Comparison of ENCODE assay signal across 13 cellular contexts in the genomic region with DNA sequence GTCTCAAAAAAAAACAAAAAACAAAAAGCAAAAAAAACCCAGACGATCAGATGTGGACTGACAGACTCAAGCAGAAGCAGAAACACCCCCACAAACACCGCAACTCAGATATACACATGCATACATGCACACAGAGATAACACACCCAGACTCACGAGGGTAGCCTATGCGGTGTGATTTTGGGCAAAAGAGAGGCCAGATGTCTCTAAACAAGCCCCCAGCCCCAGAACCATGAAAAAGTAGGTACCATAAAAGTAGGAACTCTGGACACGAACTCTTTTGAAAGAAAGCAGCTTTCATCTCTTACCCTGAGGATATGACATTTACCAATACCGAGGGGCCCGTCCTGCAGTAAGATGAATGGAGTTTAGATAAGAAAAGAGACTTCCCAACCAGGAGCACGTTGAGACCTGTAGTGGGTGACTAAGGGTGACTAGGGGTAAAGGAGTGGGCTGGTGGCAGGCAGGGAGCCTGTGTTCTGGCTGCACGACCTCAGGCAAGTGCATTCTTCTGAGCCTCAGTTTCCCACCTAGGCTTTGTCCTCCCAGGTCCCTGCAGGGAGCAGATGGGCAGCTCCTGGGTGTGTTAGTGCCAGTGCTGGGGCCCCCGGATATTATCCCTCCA. TPM values are rescaled to one million over a fixed set of nuclear protein-coding genes. Genes with fewer than 3 reads are reported as not detected.
DNase-seq lines count a peak whose midpoint lies in the region; ATAC-seq and TF ChIP-seq lines count a peak whose summit lies in the region.
"Had no signal": no experiment of that assay in that cellular context is flagged by ENCODE, and none has a peak within 500 bp of the region (broad histone marks: within the 10 kb centered on the region; RNA-seq: fewer than 3 reads in every experiment).

No MANE protein-coding gene starts in this region.

- no peak for TF ChIP-seq POLR2A in sigmoid colon (IDR thresholded peaks at IDR 0.05)

- H3K36me3 ChIP-seq in SJSA1, result no peaks in the 10 kb centered on the region
- H3K36me3 ChIP-seq in sigmoid colon, result no peaks in the 10 kb centered on the region

- WGBS in sigmoid colon, 2 donors, result 12 to 53% methylated on average over 10 of the region's 10 CpGs

- no peaks in the 10 kb centered on the region for H3K9me3 ChIP-seq in SJSA1 (replicated peaks)
- no peaks in the 10 kb centered on the region for H3K9me3 ChIP-seq in sigmoid colon

- ATAC-seq in foreskin keratinocyte (peak; percentile 65), GM21717 (IDR thresholded peaks at IDR 0.05; ENCODE audit: unreplicated experiment) (no peak)

- TF ChIP-seq EP300 in sigmoid colon (IDR thresholded peaks at IDR 0.05), result no peak

- H3K27ac ChIP-seq in SJSA1 (0 out of 2 replicates have a peak overlapping the region, but pooled peaks have one; percentile 13), foreskin keratinocyte (peak overlapping the region; percentile 27), sigmoid colon (peak overlapping the region; percentile 94 to 98 (median 96))

- H3K27me3 ChIP-seq in SJSA1 (replicated peaks) (no peaks in the 10 kb centered on the region), foreskin keratinocyte (no peaks in the 10 kb centered on the region), sigmoid colon (no peaks in the 10 kb centered on the region)

- intact Hi-C loops in sigmoid colon (cut with DNase I), result no loop called here

- TF ChIP-seq CTCF in foreskin keratinocyte (conservative IDR thresholded peaks at IDR 0.05) (no peak), sigmoid colon (IDR thresholded peaks at IDR 0.05) (no peak)

- H3K4me3 ChIP-seq in SJSA1, result no peak overlapping the region
- H3K4me3 ChIP-seq in sigmoid colon, result no peak overlapping the region

- H3K4me1 ChIP-seq in SJSA1 (replicated peaks) (peaks cover 55% of the 10 kb centered on the region), foreskin keratinocyte (peaks cover 45% of the 10 kb centered on the region), sigmoid colon (peaks cover 0 to 50% (median 43%) of the 10 kb centered on the region in 4 donors)

- peak; percentile 62 for DNase-seq in Daoy (ENCODE audit: low read depth)
- peak in 1 of 2 experiments; percentile 43 for DNase-seq in SJSA1 (ENCODE audit: low read depth in 1 of 2, low spot score in 2 of 2)
- peak; percentile 89 to 93 for DNase-seq in foreskin keratinocyte
- DNase-seq in sigmoid colon, result no peak
- no peak for DNase-seq in G401 (ENCODE audit: low spot score)
- DNase-seq in NCI-H2081 treated with DMSO at 0.1 percent for 48 hours (lab: John Stamatoyannopoulos, UW), result no peak
- no peak for DNase-seq in GOT3 (lab: John Stamatoyannopoulos, UW)
- DNase-seq: dermis blood vessel endothelial cell had no signal

- in situ Hi-C loops in G401 (cut with HindIII; ENCODE audit: low sequenced_read_pairs), result no loop called here

RNA-seq across cellular contexts. Expression of a gene that starts 1.5 kb away (rescaled TPM):
- 29.9 and 39.1 TPM in 2 replicates for total RNA-seq in Daoy (2014; rRNA removed; shearing (Covaris generic))
- 14.9 and 25.9 TPM in 2 replicates for total RNA-seq in SJSA1 (2014; rRNA removed; shearing (Covaris generic))
- total RNA-seq in foreskin keratinocyte (167 and 194 TPM in 2 replicates), sigmoid colon (100 to 1,000 TPM in 3 of 4 donors, 10 to 100 TPM in 1; 62.9 to 238 (median 132) TPM)
- polyA plus RNA-seq in foreskin keratinocyte (153 and 177 TPM in 2 replicates), sigmoid colon (10 to 100 TPM; 21.0 to 87.9 (median 40.9) TPM)
- total RNA-seq in G401 (2014; rRNA removed; shearing (Covaris generic)), result 61.7 and 64.3 TPM in 2 replicates
- total RNA-seq: activated T-helper 2 cell treated with anti-CD3 and anti-CD28 coated beads, Interferon-gamma antibody, Interleukin-2, Interleukin-4, amounts not matched to agents 10 μg/mL and 5 μg/mL and 100 μg/mL, durations not matched to agents 14 hours and 24 hours and 36 hours; neural crest cell had no signal

RNA-seq across cellular contexts. Expression of a gene that starts 42.6 kb away (rescaled TPM):
- total RNA-seq in Daoy (2014; rRNA removed; shearing (Covaris generic)), result not detected in 2 replicates
- not detected in 2 replicates for total RNA-seq in SJSA1 (2014; rRNA removed; shearing (Covaris generic))
- not detected in 2 replicates for total RNA-seq in foreskin keratinocyte
- polyA plus RNA-seq in foreskin keratinocyte, result not detected in 2 replicates
- not detected for total RNA-seq in sigmoid colon
- polyA plus RNA-seq in sigmoid colon, result under 1 TPM in 1 of 3 donors, not detected in 2; 0.03 TPM
- 2.0 and 4.2 TPM in 2 replicates for total RNA-seq in G401 (2014; rRNA removed; shearing (Covaris generic))
- total RNA-seq: activated T-helper 2 cell treated with anti-CD3 and anti-CD28 coated beads, Interferon-gamma antibody, Interleukin-2, Interleukin-4, amounts not matched to agents 10 μg/mL and 5 μg/mL and 100 μg/mL, durations not matched to agents 14 hours and 24 hours and 36 hours; HT1080; neural crest cell had no signal
- polyA plus RNA-seq: BJ had no signal

Comparison
In these comparisons a context has a peak if more than half of its experiments do, and no peak if none do; other contexts are left out.
1. DNase-seq: peak in Daoy (single experiment) and foreskin keratinocyte (2 of 2); none in sigmoid colon (single experiment), G401 (single experiment), NCI-H2081 treated with DMSO at 0.1 percent for 48 hours (single experiment) and GOT3 (single experiment).
2. H3K27ac ChIP-seq: peak in every context shown above with its lines; median percentile 96 in sigmoid colon; 27 in foreskin keratinocyte; 13 in SJSA1.